In the genomic region with DNA sequence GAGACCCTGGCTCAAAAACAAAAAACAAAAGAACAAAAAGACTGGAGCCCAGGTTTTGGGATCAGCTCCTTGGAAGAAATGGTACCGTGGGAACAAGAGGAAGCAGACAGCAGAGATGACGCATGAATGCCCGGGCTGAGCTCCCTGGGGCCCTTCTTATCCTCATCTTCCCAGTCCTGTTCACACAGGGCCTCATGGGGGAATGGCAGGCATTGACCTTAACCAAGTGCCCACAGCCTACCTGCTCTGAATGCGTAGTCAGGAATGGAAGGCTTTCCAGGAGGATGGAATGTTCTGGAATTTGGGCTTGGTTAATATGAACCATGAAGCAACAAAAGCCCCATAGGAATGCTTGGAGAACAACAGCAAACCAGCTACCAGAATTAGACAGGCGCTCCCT, we compare ENCODE assay signal across 15 cellular contexts.
DNase-seq lines count a peak whose midpoint lies in the region; ATAC-seq and TF ChIP-seq lines count a peak whose summit lies in the region.
"Had no signal": no experiment of that assay in that cellular context is flagged by ENCODE, and none has a peak within 500 bp of the region (broad histone marks: within the 10 kb centered on the region; RNA-seq: fewer than 3 reads in every experiment).

No MANE protein-coding gene starts in this region.

- H3K36me3 ChIP-seq in KMS-11 (ENCODE audit: insufficient read depth): no peaks in the 10 kb centered on the region

- no peak overlapping the region for H2AFZ ChIP-seq in KMS-11 (ENCODE audit: low read depth)

- H3K4me1 ChIP-seq in KMS-11 (ENCODE audit: low read depth, poor library complexity, severe bottlenecking): peaks cover 84% of the 10 kb centered on the region
- H3K4me1 ChIP-seq: A549 had no signal

- DNase-seq in kidney tubule cell (ENCODE audit: low spot score) (peak; percentile 67), sciatic nerve (ENCODE audit: low spot score) (peak; percentile 13), NCI-H82 treated with DMSO at 0.1 percent for 48 hours (lab: John Stamatoyannopoulos, UW; ENCODE audit: unreplicated experiment) (no peak)
- DNase-seq in activated CD8-positive, alpha-beta memory T cell treated with anti-CD3 and anti-CD28 coated beads for 24 hours: no peak
- DNase-seq in stimulated activated CD4-positive, alpha-beta T cell treated with anti-CD3 and anti-CD28 coated beads, Interleukin-2, amount 100 ng/mL, for 24 hours: no peak
- DNase-seq: CD8-positive, alpha-beta memory T cell; DMS53; GF-D8; GOT3; HCEC 1CT had no signal

- no peaks in the 10 kb centered on the region for H3K27me3 ChIP-seq in KMS-11 (ENCODE audit: insufficient read depth, low read depth)

- no peak overlapping the region; the same call in 1 of the 2 replicates for H3K9ac ChIP-seq in KMS-11

- H4K20me1 ChIP-seq in KMS-11 (ENCODE audit: insufficient read depth): no peaks in the 10 kb centered on the region

- no peaks in the 10 kb centered on the region for H3K79me2 ChIP-seq in KMS-11 (ENCODE audit: insufficient read depth, low read depth)

- ATAC-seq in sciatic nerve (no peak), GM19397 (IDR thresholded peaks at IDR 0.05; ENCODE audit: unreplicated experiment) (no peak)
- ATAC-seq: A549, K562 had no signal

- H3K4me2 ChIP-seq in KMS-11: peak overlapping the region; percentile 76
- H3K4me2 ChIP-seq: A549 had no signal

- H3K27ac ChIP-seq in KMS-11: peak overlapping the region; percentile 71; the same call in 1 of the 2 replicates
- H3K27ac ChIP-seq: A549, HL-60 had no signal

- no peak for TF ChIP-seq CTCF in KMS-11 (conservative IDR thresholded peaks at IDR 0.05; ENCODE audit: low read depth, low read length)

- no peak overlapping the region for H3K4me3 ChIP-seq in KMS-11 (IDR thresholded peaks at IDR 0.05; ENCODE audit: insufficient read depth, low read depth, low read length)
- H3K4me3 ChIP-seq: A549, K562 had no signal

- intact Hi-C loops in sciatic nerve (cut with DNase I): loop anchor here (1.0 kb wide), 1 partner anchor 26 kb away; no protein-coding TSS in a partner anchor

Comparison
In these comparisons a context has a peak if more than half of its experiments do, and no peak if none do; other contexts are left out.
1. DNase-seq: peak in kidney tubule cell (single experiment) and sciatic nerve (single experiment); none in NCI-H82 treated with DMSO at 0.1 percent for 48 hours (single experiment), activated CD8-positive, alpha-beta memory T cell treated with anti-CD3 and anti-CD28 coated beads for 24 hours (single experiment) and stimulated activated CD4-positive, alpha-beta T cell treated with anti-CD3 and anti-CD28 coated beads, Interleukin-2, amount 100 ng/mL, for 24 hours (0 of 2).